34 cellular contexts compared by ENCODE assay signal in the genomic region with DNA sequence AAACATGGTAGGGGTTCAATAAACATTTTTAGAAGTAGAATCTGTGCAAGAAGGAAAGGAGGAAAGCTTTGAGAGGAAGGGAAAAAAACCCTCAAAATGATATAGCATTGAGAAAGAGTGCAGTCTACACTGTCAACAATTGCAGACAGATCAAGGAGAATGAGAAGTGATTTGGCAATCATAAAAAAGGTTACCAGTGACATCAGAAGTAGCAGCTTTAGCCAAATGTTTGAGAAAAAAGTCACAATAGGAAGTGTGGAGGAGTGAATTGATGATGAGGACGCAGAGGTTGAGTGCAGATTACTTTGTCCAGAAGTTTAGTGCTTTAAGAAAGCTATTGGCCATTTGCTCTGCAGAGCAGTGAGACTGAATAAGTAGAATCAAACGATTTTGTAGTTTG.
DNase-seq lines count a peak whose midpoint lies in the region; ATAC-seq, FAIRE-seq and TF ChIP-seq lines count a peak whose summit lies in the region.
"Had no signal": no experiment of that assay in that cellular context is flagged by ENCODE, and none has a peak within 500 bp of the region (broad histone marks: within the 10 kb centered on the region; RNA-seq: fewer than 3 reads in every experiment).

No MANE protein-coding gene starts in this region.

- H3K4me3 Mint-ChIP-seq in neural progenitor cell (peak overlapping the region; percentile 4), mesothelial cell of epicardium (no peak overlapping the region)
- H3K4me3 Mint-ChIP-seq in naive thymus-derived CD8-positive, alpha-beta T cell: no peak overlapping the region
- H3K4me3 Mint-ChIP-seq: effector memory CD8-positive, alpha-beta T cell; naive thymus-derived CD4-positive, alpha-beta T cell had no signal

- H3K4me1 Mint-ChIP-seq in neural progenitor cell (peaks cover 26% of the 10 kb centered on the region), mesothelial cell of epicardium (no peaks in the 10 kb centered on the region)
- H3K4me1 Mint-ChIP-seq in naive thymus-derived CD8-positive, alpha-beta T cell: peaks cover 0 to 2% (median 0%) of the 10 kb centered on the region in 4 donors

- H3K56ac ChIP-seq in H1 (replicated peaks; ENCODE audit: insufficient read length, low read depth, low read length): no peak overlapping the region

- no peak for ATAC-seq in naive thymus-derived CD8-positive, alpha-beta T cell
- ATAC-seq: effector memory CD8-positive, alpha-beta T cell; HCT116; left lung; naive thymus-derived CD4-positive, alpha-beta T cell had no signal

- H3K9ac ChIP-seq in GM23248 (no peak overlapping the region), H1 (replicated peaks in 1 of 4; ENCODE audit: extremely low read depth in 1 of 4, low read depth in 3 of 4, low read length in 3 of 4) (no peak overlapping the region), neural progenitor cell (no peak overlapping the region)
- H3K9ac ChIP-seq: BLaER1 had no signal

- H3F3A ChIP-seq in GM23248 (ENCODE audit: insufficient read depth) (peaks cover 12% of the 10 kb centered on the region; the same call in 1 of the 2 replicates), neural progenitor cell (ENCODE audit: low read depth) (no peaks in the 10 kb centered on the region)

- H3K4me1 ChIP-seq in GM23248 (ENCODE audit: insufficient read depth) (peaks cover 14% of the 10 kb centered on the region), H1 (replicated peaks in 1 of 4; ENCODE audit: control insufficient read depth in 3 of 4, insufficient read depth in 4 of 4, low read length in 3 of 4) (peaks cover 0 to 4% (median 1%) of the 10 kb centered on the region in 4 experiments; a peak in 2 of 7 replicates), neural progenitor cell (no peaks in the 10 kb centered on the region)
- H3K4me1 ChIP-seq: BLaER1, breast epithelium, left lung, stomach had no signal

- in situ Hi-C loops in GM23248 (cut with MboI): no loop called here

- no peak overlapping the region for H4K5ac ChIP-seq in H1 (ENCODE audit: insufficient read length, low read depth, low read length)

- POLR2A ChIA-PET in H1 (lab: Charles Lee; ENCODE audit: partially characterized antibody): no interaction called here
- POLR2A ChIA-PET in naive thymus-derived CD8-positive, alpha-beta T cell (lab: Charles Lee): no interaction called here

- H3K23ac ChIP-seq in H1 (ENCODE audit: insufficient read length): no peak overlapping the region

- H3K36me3 ChIP-seq in GM23248 (ENCODE audit: low read depth): no peaks in the 10 kb centered on the region
- no peaks in the 10 kb centered on the region for H3K36me3 ChIP-seq in H1 (ENCODE audit: control insufficient read depth in 2 of 4, insufficient read depth in 4 of 4, low read length in 3 of 4)
- H3K36me3 ChIP-seq in neural progenitor cell: no peaks in the 10 kb centered on the region
- H3K36me3 ChIP-seq: BLaER1, breast epithelium, left lung, stomach, tibial artery, WERI-Rb-1 had no signal

- H3K27ac Mint-ChIP-seq in neural progenitor cell (peak overlapping the region; percentile 71), mesothelial cell of epicardium (no peak overlapping the region)
- H3K27ac Mint-ChIP-seq in naive thymus-derived CD8-positive, alpha-beta T cell: peak overlapping the region in 1 of 10 donors; percentile 12
- H3K27ac Mint-ChIP-seq: effector memory CD8-positive, alpha-beta T cell; naive thymus-derived CD4-positive, alpha-beta T cell had no signal

- H3K18ac ChIP-seq in H1 (ENCODE audit: extremely low read depth, low read length): no peak overlapping the region

- no peak overlapping the region for H2BK12ac ChIP-seq in H1 (ENCODE audit: low read depth, low read length)

- H2AFZ ChIP-seq in GM23248: no peak overlapping the region
- peak overlapping the region; percentile 22; the same call in 1 of the 2 replicates for H2AFZ ChIP-seq in H1 (ENCODE audit: low read length)
- peak overlapping the region; percentile 24 for H2AFZ ChIP-seq in neural progenitor cell (replicated peaks)

- TF ChIP-seq CTCF in H1 (IDR thresholded peaks at IDR 0.05; ENCODE audit: control extremely low read depth in 1 of 3, insufficient read depth in 1 of 3, low read depth in 1 of 3, low read length in 3 of 3): no peak
- TF ChIP-seq CTCF in neural progenitor cell (IDR thresholded peaks at IDR 0.05): no peak
- no peak for TF ChIP-seq CTCF in mesothelial cell of epicardium (IDR thresholded peaks at IDR 0.05; ENCODE audit: unreplicated experiment)

- FAIRE-seq in H1 (lab: Jason Lieb, UNC): no peak
- FAIRE-seq: GM19239, HTR-8/SVneo, islet of Langerhans had no signal

- no peak overlapping the region for H4K91ac ChIP-seq in H1 (replicated peaks; ENCODE audit: insufficient read length, low read length)

- no peak overlapping the region for H2BK20ac ChIP-seq in H1 (ENCODE audit: low read length)

- H3K14ac ChIP-seq in H1 (ENCODE audit: insufficient read length): no peak overlapping the region

- H3K79me1 ChIP-seq in H1 (ENCODE audit: low read depth, low read length): no peaks in the 10 kb centered on the region

- DNase-seq in GM23248 (peak; percentile 65), OCI-M1 (lab: John Stamatoyannopoulos, UW) (peak; percentile 20), H1 (ENCODE audit: low read depth in 1 of 2, low spot score in 2 of 2) (no peak), neural progenitor cell (ENCODE audit: low spot score) (no peak), mesothelial cell of epicardium (ENCODE audit: low spot score in 2 of 2, unreplicated experiment in 2 of 2) (no peak), NCI-H1436 treated with DMSO at 0.1 percent for 48 hours (lab: John Stamatoyannopoulos, UW) (no peak)
- no peak for DNase-seq in stimulated activated CD4-positive, alpha-beta T cell treated with anti-CD3 and anti-CD28 coated beads, Interleukin-1b, Interleukin-23, amount 100 ng/mL, for 48 hours
- DNase-seq in naive thymus-derived CD8-positive, alpha-beta T cell: no peak
- DNase-seq: activated CD4-positive, alpha-beta T cell treated with anti-CD3 and anti-CD28 coated beads for 48 hours; activated naive CD4-positive, alpha-beta T cell treated with Interleukin-2 at 50 U/mL for 16 hours; amniotic stem cell; COR-L47; DMS53; effector memory CD8-positive, alpha-beta T cell; erythroblast; KBM-7; left lung; midbrain; naive thymus-derived CD4-positive, alpha-beta T cell; NCI-H146; NCI-H2107; NCI-H446; occipital lobe; stomach; tibial artery; WERI-Rb-1 had no signal

- no peak overlapping the region for H2BK120ac ChIP-seq in H1 (replicated peaks; ENCODE audit: low read depth, low read length)

- H4K20me1 ChIP-seq in GM23248 (ENCODE audit: insufficient read depth) (no peaks in the 10 kb centered on the region), H1 (replicated peaks in 1 of 2; ENCODE audit: control insufficient read depth in 1 of 2, insufficient read depth in 2 of 2, low read length in 2 of 2) (no peaks in the 10 kb centered on the region), neural progenitor cell (ENCODE audit: low read depth) (no peaks in the 10 kb centered on the region)
- H4K20me1 ChIP-seq: BLaER1 had no signal

- H2BK5ac ChIP-seq in H1 (ENCODE audit: low read depth, low read length): no peak overlapping the region

- no peak for TF ChIP-seq POLR2A in H1 (IDR thresholded peaks at IDR 0.05; ENCODE audit: control extremely low read depth in 1 of 2, low read depth in 2 of 2, low read length in 2 of 2)

- CTCF ChIA-PET in H1 (lab: Charles Lee; ENCODE audit: partially characterized antibody): interaction anchor here (1.4 kb wide), 1 partner anchor 89 kb away, joined by 6 read pairs; no protein-coding TSS in a partner anchor

- H2AK5ac ChIP-seq in H1 (ENCODE audit: low read depth, low read length): no peak overlapping the region

- H3K27ac ChIP-seq in GM23248 (0 out of 2 replicates have a peak overlapping the region, but pooled peaks have one; percentile 10), H1 (ENCODE audit: low read depth, low read length) (no peak overlapping the region), neural progenitor cell (no peak overlapping the region)
- H3K27ac ChIP-seq: BLaER1, breast epithelium, coronary artery, left lung, stomach, tibial artery, WERI-Rb-1 had no signal

- TF ChIP-seq RAD21 in H1 (IDR thresholded peaks at IDR 0.05 in 1 of 2, conservative IDR thresholded peaks at IDR 0.05 in 1 of 2; ENCODE audit: low read depth in 2 of 2, low read length in 2 of 2): no peak

- H4K8ac ChIP-seq in H1 (ENCODE audit: extremely low read depth, insufficient read depth, low read length): no peak overlapping the region

- H3K4ac ChIP-seq in H1 (replicated peaks; ENCODE audit: insufficient read length, low read depth, low read length): no peak overlapping the region

- H3K9me3 ChIP-seq in GM23248 (ENCODE audit: low read depth): no peaks in the 10 kb centered on the region
- no peaks in the 10 kb centered on the region for H3K9me3 ChIP-seq in H1 (ENCODE audit: insufficient read depth in 2 of 2, low read depth in 1 of 2, low read length in 1 of 2)
- H3K9me3 ChIP-seq in neural progenitor cell (ENCODE audit: low read depth): no peaks in the 10 kb centered on the region
- H3K9me3 ChIP-seq: BLaER1, breast epithelium, left lung, stomach, tibial artery had no signal

- no peaks in the 10 kb centered on the region for H3K23me2 ChIP-seq in H1 (ENCODE audit: low read depth, low read length)

- H3K9me3 Mint-ChIP-seq in neural progenitor cell (peaks cover 5% of the 10 kb centered on the region), mesothelial cell of epicardium (peaks cover 4% of the 10 kb centered on the region)
- peaks cover 0 to 2% (median 0%) of the 10 kb centered on the region in 9 donors for H3K9me3 Mint-ChIP-seq in naive thymus-derived CD8-positive, alpha-beta T cell

- peak overlapping the region; percentile 36 for H3K4me2 ChIP-seq in GM23248 (ENCODE audit: unreplicated experiment)
- H3K4me2 ChIP-seq in H1 (ENCODE audit: insufficient read depth in 1 of 2, low read depth in 2 of 2, low read length in 2 of 2): no peak overlapping the region
- H3K4me2 ChIP-seq in neural progenitor cell: no peak overlapping the region
- H3K4me2 ChIP-seq: BLaER1 had no signal

- no peak for TF ChIP-seq EP300 in H1 (IDR thresholded peaks at IDR 0.05; ENCODE audit: borderline replicate concordance in 1 of 2, low read depth in 2 of 2, low read length in 2 of 2)

- 22 to 36% methylated on average over 2 of the region's 2 CpGs for WGBS in GM23248 (ENCODE audit: low coverage in 1 of 2, low lambda C conversion rate in 2 of 2, missing lambda C conversion rate in 2 of 2), 2 experiments
- 89% methylated on average over 2 of the region's 2 CpGs; no CpG with 5 or more reads in 1 of the 2 experiments for WGBS in H1 (ENCODE audit: extremely low coverage in 1 of 2, insufficient coverage in 1 of 2, insufficient read length in 1 of 2, insufficient replicate concordance in 2 of 2, low coverage in 1 of 2, low lambda C conversion rate in 2 of 2, missing lambda C conversion rate in 1 of 2), 2 experiments

- H3K4me3 ChIP-seq in GM23248 (no peak overlapping the region), H1 (ENCODE audit: extremely low read depth in 1 of 4, insufficient read depth in 2 of 4, low read depth in 3 of 4, low read length in 4 of 4) (no peak overlapping the region), neural progenitor cell (no peak overlapping the region)
- H3K4me3 ChIP-seq: BLaER1, breast epithelium, coronary artery, left lung, skin epidermis, stomach, tibial artery had no signal

- H3K9me2 ChIP-seq in GM23248 (ENCODE audit: insufficient read depth): no peaks in the 10 kb centered on the region

- H3K27me3 Mint-ChIP-seq in neural progenitor cell (ENCODE audit: insufficient read depth, low read depth) (no peaks in the 10 kb centered on the region), mesothelial cell of epicardium (ENCODE audit: low read depth) (no peaks in the 10 kb centered on the region)
- no peaks in the 10 kb centered on the region for H3K27me3 Mint-ChIP-seq in naive thymus-derived CD8-positive, alpha-beta T cell
- H3K27me3 Mint-ChIP-seq: effector memory CD8-positive, alpha-beta T cell; naive thymus-derived CD4-positive, alpha-beta T cell had no signal

- H3K36me3 Mint-ChIP-seq in neural progenitor cell (no peaks in the 10 kb centered on the region), mesothelial cell of epicardium (no peaks in the 10 kb centered on the region)
- no peaks in the 10 kb centered on the region for H3K36me3 Mint-ChIP-seq in naive thymus-derived CD8-positive, alpha-beta T cell
- H3K36me3 Mint-ChIP-seq: naive thymus-derived CD4-positive, alpha-beta T cell had no signal

- H2BK15ac ChIP-seq in H1 (ENCODE audit: low read length): no peak overlapping the region

- no peaks in the 10 kb centered on the region for H3K79me2 ChIP-seq in GM23248 (ENCODE audit: insufficient read depth)
- no peaks in the 10 kb centered on the region for H3K79me2 ChIP-seq in H1 (ENCODE audit: control insufficient read depth in 1 of 2, insufficient read depth in 2 of 2, low read length in 2 of 2)
- no peaks in the 10 kb centered on the region for H3K79me2 ChIP-seq in neural progenitor cell (ENCODE audit: low read depth)

- H3K27me3 ChIP-seq in GM23248 (replicated peaks; ENCODE audit: insufficient read depth) (no peaks in the 10 kb centered on the region), H1 (replicated peaks in 1 of 4; ENCODE audit: control insufficient read depth in 3 of 4, extremely low read depth in 1 of 4, insufficient read depth in 3 of 4, low read length in 3 of 4) (no peaks in the 10 kb centered on the region), neural progenitor cell (no peaks in the 10 kb centered on the region)
- H3K27me3 ChIP-seq: BLaER1, breast epithelium, left lung, stomach, tibial artery had no signal

Comparison
In these comparisons a context has a peak if more than half of its experiments do, and no peak if none do; other contexts are left out.
1. DNase-seq: peak in GM23248 (single experiment) and OCI-M1 (single experiment); none in H1 (0 of 2), neural progenitor cell (single experiment), stimulated activated CD4-positive, alpha-beta T cell treated with anti-CD3 and anti-CD28 coated beads, Interleukin-1b, Interleukin-23, amount 100 ng/mL, for 48 hours (single experiment), mesothelial cell of epicardium (0 of 2), naive thymus-derived CD8-positive, alpha-beta T cell (0 of 10) and NCI-H1436 treated with DMSO at 0.1 percent for 48 hours (single experiment).